In the genomic region with DNA sequence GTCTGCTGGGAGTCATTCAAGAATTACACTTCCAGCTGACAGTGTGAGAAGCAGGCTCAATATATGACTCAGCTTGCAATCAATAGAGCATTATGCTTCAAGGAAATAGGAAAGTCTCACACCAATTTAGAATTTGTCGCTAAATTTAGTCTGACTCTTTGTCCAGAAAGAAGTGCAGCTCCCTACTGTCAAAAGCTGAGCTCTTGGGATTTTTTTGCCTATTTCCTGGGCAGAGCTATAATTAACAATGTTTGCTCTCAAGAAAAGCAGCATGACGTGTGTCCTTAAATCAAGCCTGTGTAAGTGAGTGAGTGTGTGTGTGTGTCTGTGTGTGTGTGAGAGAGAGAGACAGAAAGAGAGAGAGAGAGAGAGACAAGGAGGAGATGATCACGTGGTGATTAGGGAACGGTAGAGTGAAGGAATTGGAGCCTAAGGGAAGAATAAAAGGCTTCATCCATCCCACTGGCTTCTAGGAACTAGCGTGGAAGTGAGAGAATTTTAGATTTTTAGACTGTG, we compare ENCODE assay signal across 1 cellular context.
TF ChIP-seq lines count a peak whose summit lies in the region.

No MANE protein-coding gene starts in this region.

TF ChIP-seq in HEK293, 187 proteins besides CTCF, POLR2A, EP300 and RAD21 (continued from another document and continues in another):
- TF ChIP-seq ZNF518A (tag by site-specific recombination; conservative IDR thresholded peaks at IDR 0.05; ENCODE audit: low read depth): peak; percentile 32; the same call in 1 of the 2 replicates
- 0 out of 2 replicates have a peak, but pooled peaks have one; percentile 50 for TF ChIP-seq ZNF391 (tag by site-specific recombination; IDR thresholded peaks at IDR 0.05; ENCODE audit: borderline replicate concordance, low read depth)
- peak; percentile 62; the same call in 1 of the 2 replicates for TF ChIP-seq ZNF10 (tag by site-specific recombination; IDR thresholded peaks at IDR 0.05)
- TF ChIP-seq ZEB2 (tag by site-specific recombination; IDR thresholded peaks at IDR 0.05): peak; percentile 87
- TF ChIP-seq, protein P1, sequence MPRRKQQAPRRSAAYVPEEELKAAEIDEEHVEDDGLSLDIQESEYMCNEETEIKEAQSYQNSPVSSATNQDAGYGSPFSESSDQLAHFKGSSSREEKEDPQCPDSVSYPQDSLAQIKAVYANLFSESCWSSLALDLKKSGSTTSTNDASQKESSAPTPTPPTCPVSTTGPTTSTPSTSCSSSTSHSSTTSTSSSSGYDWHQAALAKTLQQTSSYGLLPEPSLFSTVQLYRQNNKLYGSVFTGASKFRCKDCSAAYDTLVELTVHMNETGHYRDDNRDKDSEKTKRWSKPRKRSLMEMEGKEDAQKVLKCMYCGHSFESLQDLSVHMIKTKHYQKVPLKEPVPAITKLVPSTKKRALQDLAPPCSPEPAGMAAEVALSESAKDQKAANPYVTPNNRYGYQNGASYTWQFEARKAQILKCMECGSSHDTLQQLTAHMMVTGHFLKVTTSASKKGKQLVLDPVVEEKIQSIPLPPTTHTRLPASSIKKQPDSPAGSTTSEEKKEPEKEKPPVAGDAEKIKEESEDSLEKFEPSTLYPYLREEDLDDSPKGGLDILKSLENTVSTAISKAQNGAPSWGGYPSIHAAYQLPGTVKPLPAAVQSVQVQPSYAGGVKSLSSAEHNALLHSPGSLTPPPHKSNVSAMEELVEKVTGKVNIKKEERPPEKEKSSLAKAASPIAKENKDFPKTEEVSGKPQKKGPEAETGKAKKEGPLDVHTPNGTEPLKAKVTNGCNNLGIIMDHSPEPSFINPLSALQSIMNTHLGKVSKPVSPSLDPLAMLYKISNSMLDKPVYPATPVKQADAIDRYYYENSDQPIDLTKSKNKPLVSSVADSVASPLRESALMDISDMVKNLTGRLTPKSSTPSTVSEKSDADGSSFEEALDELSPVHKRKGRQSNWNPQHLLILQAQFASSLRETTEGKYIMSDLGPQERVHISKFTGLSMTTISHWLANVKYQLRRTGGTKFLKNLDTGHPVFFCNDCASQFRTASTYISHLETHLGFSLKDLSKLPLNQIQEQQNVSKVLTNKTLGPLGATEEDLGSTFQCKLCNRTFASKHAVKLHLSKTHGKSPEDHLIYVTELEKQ (tag by site-specific recombination; IDR thresholded peaks at IDR 0.05; ENCODE audit: borderline replicate concordance): peak; percentile 81; the same call in 1 of the 2 replicates
- TF ChIP-seq, protein P2, sequence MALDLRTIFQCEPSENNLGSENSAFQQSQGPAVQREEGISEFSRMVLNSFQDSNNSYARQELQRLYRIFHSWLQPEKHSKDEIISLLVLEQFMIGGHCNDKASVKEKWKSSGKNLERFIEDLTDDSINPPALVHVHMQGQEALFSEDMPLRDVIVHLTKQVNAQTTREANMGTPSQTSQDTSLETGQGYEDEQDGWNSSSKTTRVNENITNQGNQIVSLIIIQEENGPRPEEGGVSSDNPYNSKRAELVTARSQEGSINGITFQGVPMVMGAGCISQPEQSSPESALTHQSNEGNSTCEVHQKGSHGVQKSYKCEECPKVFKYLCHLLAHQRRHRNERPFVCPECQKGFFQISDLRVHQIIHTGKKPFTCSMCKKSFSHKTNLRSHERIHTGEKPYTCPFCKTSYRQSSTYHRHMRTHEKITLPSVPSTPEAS (tag by site-specific recombination; IDR thresholded peaks at IDR 0.05): peak; percentile 93
- TF ChIP-seq ZNF184 (tag by site-specific recombination; IDR thresholded peaks at IDR 0.05): 0 out of 2 replicates have a peak, but pooled peaks have one; percentile 25
- TF ChIP-seq ZNF707 (tag by site-specific recombination; IDR thresholded peaks at IDR 0.05): no peak; the same call in 1 of the 2 replicates
- TF ChIP-seq, protein P3, sequence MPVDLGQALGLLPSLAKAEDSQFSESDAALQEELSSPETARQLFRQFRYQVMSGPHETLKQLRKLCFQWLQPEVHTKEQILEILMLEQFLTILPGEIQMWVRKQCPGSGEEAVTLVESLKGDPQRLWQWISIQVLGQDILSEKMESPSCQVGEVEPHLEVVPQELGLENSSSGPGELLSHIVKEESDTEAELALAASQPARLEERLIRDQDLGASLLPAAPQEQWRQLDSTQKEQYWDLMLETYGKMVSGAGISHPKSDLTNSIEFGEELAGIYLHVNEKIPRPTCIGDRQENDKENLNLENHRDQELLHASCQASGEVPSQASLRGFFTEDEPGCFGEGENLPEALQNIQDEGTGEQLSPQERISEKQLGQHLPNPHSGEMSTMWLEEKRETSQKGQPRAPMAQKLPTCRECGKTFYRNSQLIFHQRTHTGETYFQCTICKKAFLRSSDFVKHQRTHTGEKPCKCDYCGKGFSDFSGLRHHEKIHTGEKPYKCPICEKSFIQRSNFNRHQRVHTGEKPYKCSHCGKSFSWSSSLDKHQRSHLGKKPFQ (tag by site-specific recombination; IDR thresholded peaks at IDR 0.05): peak; percentile 79
- 0 out of 2 replicates have a peak, but pooled peaks have one; percentile 43 for TF ChIP-seq ZNF660 (tag by site-specific recombination; IDR thresholded peaks at IDR 0.05)
- peak; percentile 76 for TF ChIP-seq ZFP69B (tag by site-specific recombination; IDR thresholded peaks at IDR 0.05)
- TF ChIP-seq ZNF155 (tag by site-specific recombination; IDR thresholded peaks at IDR 0.05): peak; percentile 92; the same call in 1 of the 2 replicates
- peak; percentile 43 for TF ChIP-seq ZNF623 (tag by site-specific recombination; IDR thresholded peaks at IDR 0.05)
- TF ChIP-seq ZNF202 (tag by site-specific recombination; IDR thresholded peaks at IDR 0.05; ENCODE audit: borderline replicate concordance): no peak
- TF ChIP-seq ZNF785 (tag by site-specific recombination; IDR thresholded peaks at IDR 0.05): peak; percentile 67; the same call in 1 of the 2 replicates
- TF ChIP-seq, protein P4, sequence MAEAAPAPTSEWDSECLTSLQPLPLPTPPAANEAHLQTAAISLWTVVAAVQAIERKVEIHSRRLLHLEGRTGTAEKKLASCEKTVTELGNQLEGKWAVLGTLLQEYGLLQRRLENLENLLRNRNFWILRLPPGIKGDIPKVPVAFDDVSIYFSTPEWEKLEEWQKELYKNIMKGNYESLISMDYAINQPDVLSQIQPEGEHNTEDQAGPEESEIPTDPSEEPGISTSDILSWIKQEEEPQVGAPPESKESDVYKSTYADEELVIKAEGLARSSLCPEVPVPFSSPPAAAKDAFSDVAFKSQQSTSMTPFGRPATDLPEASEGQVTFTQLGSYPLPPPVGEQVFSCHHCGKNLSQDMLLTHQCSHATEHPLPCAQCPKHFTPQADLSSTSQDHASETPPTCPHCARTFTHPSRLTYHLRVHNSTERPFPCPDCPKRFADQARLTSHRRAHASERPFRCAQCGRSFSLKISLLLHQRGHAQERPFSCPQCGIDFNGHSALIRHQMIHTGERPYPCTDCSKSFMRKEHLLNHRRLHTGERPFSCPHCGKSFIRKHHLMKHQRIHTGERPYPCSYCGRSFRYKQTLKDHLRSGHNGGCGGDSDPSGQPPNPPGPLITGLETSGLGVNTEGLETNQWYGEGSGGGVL (tag by site-specific recombination; IDR thresholded peaks at IDR 0.05): peak; percentile 96
- TF ChIP-seq, protein P5, sequence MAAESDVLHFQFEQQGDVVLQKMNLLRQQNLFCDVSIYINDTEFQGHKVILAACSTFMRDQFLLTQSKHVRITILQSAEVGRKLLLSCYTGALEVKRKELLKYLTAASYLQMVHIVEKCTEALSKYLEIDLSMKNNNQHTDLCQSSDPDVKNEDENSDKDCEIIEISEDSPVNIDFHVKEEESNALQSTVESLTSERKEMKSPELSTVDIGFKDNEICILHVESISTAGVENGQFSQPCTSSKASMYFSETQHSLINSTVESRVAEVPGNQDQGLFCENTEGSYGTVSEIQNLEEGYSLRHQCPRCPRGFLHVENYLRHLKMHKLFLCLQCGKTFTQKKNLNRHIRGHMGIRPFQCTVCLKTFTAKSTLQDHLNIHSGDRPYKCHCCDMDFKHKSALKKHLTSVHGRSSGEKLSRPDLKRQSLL (tag by site-specific recombination; IDR thresholded peaks at IDR 0.05): no peak
- TF ChIP-seq, protein P6, sequence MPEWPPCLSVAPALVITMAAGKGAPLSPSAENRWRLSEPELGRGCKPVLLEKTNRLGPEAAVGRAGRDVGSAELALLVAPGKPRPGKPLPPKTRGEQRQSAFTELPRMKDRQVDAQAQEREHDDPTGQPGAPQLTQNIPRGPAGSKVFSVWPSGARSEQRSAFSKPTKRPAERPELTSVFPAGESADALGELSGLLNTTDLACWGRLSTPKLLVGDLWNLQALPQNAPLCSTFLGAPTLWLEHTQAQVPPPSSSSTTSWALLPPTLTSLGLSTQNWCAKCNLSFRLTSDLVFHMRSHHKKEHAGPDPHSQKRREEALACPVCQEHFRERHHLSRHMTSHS (tag by site-specific recombination; IDR thresholded peaks at IDR 0.05): peak; percentile 88
- TF ChIP-seq, protein P7, sequence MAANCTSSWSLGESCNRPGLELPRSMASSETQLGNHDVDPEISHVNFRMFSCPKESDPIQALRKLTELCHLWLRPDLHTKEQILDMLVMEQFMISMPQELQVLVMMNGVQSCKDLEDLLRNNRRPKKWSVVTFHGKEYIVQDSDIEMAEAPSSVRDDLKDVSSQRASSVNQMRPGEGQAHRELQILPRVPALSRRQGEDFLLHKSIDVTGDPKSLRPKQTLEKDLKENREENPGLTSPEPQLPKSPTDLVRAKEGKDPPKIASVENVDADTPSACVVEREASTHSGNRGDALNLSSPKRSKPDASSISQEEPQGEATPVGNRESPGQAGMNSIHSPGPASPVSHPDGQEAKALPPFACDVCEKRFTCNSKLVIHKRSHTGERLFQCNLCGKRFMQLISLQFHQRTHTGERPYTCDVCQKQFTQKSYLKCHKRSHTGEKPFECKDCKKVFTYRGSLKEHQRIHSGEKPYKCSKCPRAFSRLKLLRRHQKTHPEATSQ (tag by site-specific recombination; IDR thresholded peaks at IDR 0.05): no peak
- TF ChIP-seq ZNF214 (tag by site-specific recombination; IDR thresholded peaks at IDR 0.05; ENCODE audit: borderline replicate concordance): no peak
- TF ChIP-seq PRDM10 (tag by site-specific recombination; IDR thresholded peaks at IDR 0.05): peak; percentile 64; the same call in 1 of the 2 replicates
- TF ChIP-seq, protein P8, sequence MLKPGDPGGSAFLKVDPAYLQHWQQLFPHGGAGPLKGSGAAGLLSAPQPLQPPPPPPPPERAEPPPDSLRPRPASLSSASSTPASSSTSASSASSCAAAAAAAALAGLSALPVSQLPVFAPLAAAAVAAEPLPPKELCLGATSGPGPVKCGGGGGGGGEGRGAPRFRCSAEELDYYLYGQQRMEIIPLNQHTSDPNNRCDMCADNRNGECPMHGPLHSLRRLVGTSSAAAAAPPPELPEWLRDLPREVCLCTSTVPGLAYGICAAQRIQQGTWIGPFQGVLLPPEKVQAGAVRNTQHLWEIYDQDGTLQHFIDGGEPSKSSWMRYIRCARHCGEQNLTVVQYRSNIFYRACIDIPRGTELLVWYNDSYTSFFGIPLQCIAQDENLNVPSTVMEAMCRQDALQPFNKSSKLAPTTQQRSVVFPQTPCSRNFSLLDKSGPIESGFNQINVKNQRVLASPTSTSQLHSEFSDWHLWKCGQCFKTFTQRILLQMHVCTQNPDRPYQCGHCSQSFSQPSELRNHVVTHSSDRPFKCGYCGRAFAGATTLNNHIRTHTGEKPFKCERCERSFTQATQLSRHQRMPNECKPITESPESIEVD (tag by site-specific recombination; IDR thresholded peaks at IDR 0.05): peak; percentile 92
- peak; percentile 83 for TF ChIP-seq KLF8 (tag by site-specific recombination; IDR thresholded peaks at IDR 0.05)
- peak; percentile 74; the same call in 1 of the 2 replicates for TF ChIP-seq ZNF544 (tag by site-specific recombination; IDR thresholded peaks at IDR 0.05)
- peak; percentile 81 for TF ChIP-seq ZBTB17 (tag by site-specific recombination; IDR thresholded peaks at IDR 0.05)
